Comparison of ENCODE assay signal across 9 cellular contexts in the genomic region with DNA sequence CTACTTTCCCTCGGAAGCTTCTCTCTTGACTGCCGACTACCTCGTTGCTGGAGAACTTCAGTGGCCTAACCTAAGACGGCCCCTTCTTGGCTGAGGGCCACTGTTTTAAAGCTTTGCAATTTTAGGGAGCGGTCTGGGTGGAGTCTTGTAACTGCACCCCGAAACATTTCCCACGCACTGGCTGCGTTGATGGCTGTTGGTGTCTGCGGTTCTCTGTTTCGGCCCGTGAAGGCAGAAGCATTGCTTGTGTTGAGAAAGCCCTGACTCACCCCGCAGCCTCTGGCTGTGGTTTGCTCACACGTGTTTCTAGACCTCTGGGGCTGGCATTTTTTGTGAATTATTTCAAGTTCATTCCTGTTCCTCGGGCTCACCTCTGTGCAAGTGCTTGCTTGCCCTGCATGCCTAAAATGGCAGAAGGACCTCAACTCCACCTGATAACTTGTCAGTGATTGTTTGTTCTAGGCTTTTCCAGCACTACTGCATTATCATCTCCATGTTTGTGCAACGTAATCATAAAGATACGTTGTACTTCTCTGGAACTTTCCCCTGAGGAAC.
A peak's percentile ranks its signal among the peaks of the same experiment; 100 is the strongest.
DNase-seq lines count a peak whose midpoint lies in the region; ATAC-seq and TF ChIP-seq lines count a peak whose summit lies in the region.
"Had no signal": no experiment of that assay in that cellular context is flagged by ENCODE, and none has a peak within 500 bp of the region (broad histone marks: within the 10 kb centered on the region; RNA-seq: fewer than 3 reads in every experiment).

No MANE protein-coding gene starts in this region.

- in situ Hi-C loops in brain microvascular endothelial cell (cut with HindIII; ENCODE audit: low pct_ligation_motif_present, low sequenced_read_pairs) = loop anchor here (25.0 kb wide), 1 partner anchor 240 kb away; a partner anchor contains a TSS

- H3K36me3 Mint-ChIP-seq in CD4-positive, alpha-beta memory T cell = peaks cover 7 to 13% of the 10 kb centered on the region in 2 donors

- intact Hi-C loops in CD4-positive, alpha-beta memory T cell (cut with micrococcal nuclease) = no loop called here
- intact Hi-C loops in posterior cingulate gyrus (cut with DNase I) = no loop called here

- no peaks in the 10 kb centered on the region for H3K36me3 ChIP-seq in CD4-positive, alpha-beta memory T cell (ENCODE audit: insufficient read depth, low read length)
- H3K36me3 ChIP-seq in brain microvascular endothelial cell (replicated peaks) = no peaks in the 10 kb centered on the region

- peak in 3 of 5 donors; percentile 7 to 53 (median 20) for DNase-seq in CD4-positive, alpha-beta memory T cell
- DNase-seq in NOMO-1 treated with dmso at 0.1 percent for 144 hours (lab: John Stamatoyannopoulos, UW; ENCODE audit: unreplicated experiment) (peak; percentile 92), brain microvascular endothelial cell (peak; percentile 27), NCI-H1092 treated with DMSO at 0.1 percent for 48 hours (lab: John Stamatoyannopoulos, UW) (no peak), posterior cingulate gyrus (no peak)
- DNase-seq: NCI-H2171 treated with DMSO at 0.1 percent for 48 hours had no signal

- no peak overlapping the region for H3K27ac ChIP-seq in CD4-positive, alpha-beta memory T cell (ENCODE audit: low read depth, low read length)
- H3K27ac ChIP-seq in brain microvascular endothelial cell (no peak overlapping the region), skin epidermis (peak overlapping the region in 12 of 21 experiments; percentile 2 to 82 (median 54))

- H3K27ac Mint-ChIP-seq in CD4-positive, alpha-beta memory T cell = peak overlapping the region in 1 of 7 donors; percentile 58

- H3K4me1 ChIP-seq in CD4-positive, alpha-beta memory T cell (ENCODE audit: insufficient read depth, low read length) = peaks cover 5% of the 10 kb centered on the region

- H3K9me3 Mint-ChIP-seq in CD4-positive, alpha-beta memory T cell = peaks cover 3 to 69% (median 42%) of the 10 kb centered on the region in 8 donors

- H3K4me1 Mint-ChIP-seq in CD4-positive, alpha-beta memory T cell = peaks cover 5 to 12% (median 7%) of the 10 kb centered on the region in 4 donors

- ATAC-seq in GM18870 (IDR thresholded peaks at IDR 0.05; ENCODE audit: unreplicated experiment) (no peak), GM18511 (IDR thresholded peaks at IDR 0.05; ENCODE audit: unreplicated experiment) (no peak)

- H3K9me3 ChIP-seq in CD4-positive, alpha-beta memory T cell (ENCODE audit: control insufficient read depth in 1 of 2, low read length in 2 of 2) = peaks cover 0 to 17% of the 10 kb centered on the region in 2 donors

- CTCF ChIA-PET in CD4-positive, alpha-beta memory T cell (lab: Charles Lee; ENCODE audit: partially characterized antibody) = no interaction called here

- peak overlapping the region in 5 of 8 donors; percentile 6 to 73 (median 63) for H3K4me3 Mint-ChIP-seq in CD4-positive, alpha-beta memory T cell

- POLR2A ChIA-PET in CD4-positive, alpha-beta memory T cell (lab: Charles Lee; ENCODE audit: partially characterized antibody) = no interaction called here

- no peak overlapping the region for H3K4me3 ChIP-seq in CD4-positive, alpha-beta memory T cell (ENCODE audit: low read length in 2 of 2)
- no peak overlapping the region for H3K4me3 ChIP-seq in brain microvascular endothelial cell (ENCODE audit: low read depth, low read length)
- H3K4me3 ChIP-seq in skin epidermis = no peak overlapping the region

- peaks cover 1 to 6% of the 10 kb centered on the region in 2 donors for H3K27me3 Mint-ChIP-seq in CD4-positive, alpha-beta memory T cell

- no peaks in the 10 kb centered on the region for H3K27me3 ChIP-seq in CD4-positive, alpha-beta memory T cell (ENCODE audit: insufficient read depth, low read length)
- no peaks in the 10 kb centered on the region for H3K27me3 ChIP-seq in brain microvascular endothelial cell (replicated peaks)

- TF ChIP-seq CTCF in brain microvascular endothelial cell (IDR thresholded peaks at IDR 0.05; ENCODE audit: low read depth, low read length, missing control alignments) = no peak

Comparison
In these comparisons a context has a peak if more than half of its experiments do, and no peak if none do; other contexts are left out.
1. DNase-seq: peak in CD4-positive, alpha-beta memory T cell (3 of 5), NOMO-1 treated with dmso at 0.1 percent for 144 hours (single experiment) and brain microvascular endothelial cell (single experiment); none in NCI-H1092 treated with DMSO at 0.1 percent for 48 hours (single experiment) and posterior cingulate gyrus (0 of 10).
2. H3K27ac ChIP-seq: peak in skin epidermis (12 of 21); none in CD4-positive, alpha-beta memory T cell (single experiment) and brain microvascular endothelial cell (single experiment).